ENCODE assay signal across 8 cellular contexts in the genomic region with DNA sequence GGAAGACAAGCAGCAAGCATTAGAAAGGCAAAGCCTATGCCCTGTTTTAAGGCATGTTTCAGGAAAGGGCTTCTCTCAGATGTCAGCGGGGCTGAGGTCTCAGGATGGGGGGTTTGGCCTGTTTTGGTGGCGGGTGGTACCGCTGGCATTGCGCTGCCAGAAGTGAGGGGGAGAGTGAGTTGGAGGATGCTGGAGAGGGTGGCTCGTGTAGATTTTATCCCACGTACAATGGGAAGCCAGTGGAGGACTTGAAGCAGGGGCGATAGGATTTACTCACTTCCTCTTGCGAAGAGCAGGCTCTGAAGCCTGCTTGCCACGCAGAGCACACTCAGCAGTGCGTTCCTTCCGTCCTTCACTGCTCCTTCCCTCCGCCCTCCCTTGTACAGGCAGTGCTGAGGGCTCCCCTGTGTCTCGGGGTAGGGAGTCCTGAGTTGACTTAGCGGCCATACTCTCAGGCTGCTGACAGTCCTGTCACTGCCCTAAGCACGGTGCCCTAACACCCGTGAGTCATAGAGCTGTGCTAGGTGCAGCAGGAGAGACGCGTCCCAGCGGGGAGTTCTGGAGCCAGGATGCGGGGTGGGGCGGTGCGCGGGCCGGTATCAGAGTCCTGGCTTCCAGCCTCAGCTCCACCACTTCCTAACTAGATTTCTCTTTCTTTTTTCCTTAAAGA.
DNase-seq lines count a peak whose midpoint lies in the region; ATAC-seq, FAIRE-seq and TF ChIP-seq lines count a peak whose summit lies in the region.

No MANE protein-coding gene starts in this region.

- DNase-seq in GM12891 (ENCODE audit: insufficient read length, low spot score) (peak; percentile 57), fibroblast of peridontal ligament (ENCODE audit: extremely low read depth) (peak; percentile 22), kidney glomerular epithelial cell (lab: John Stamatoyannopoulos, UW) (no peak), D721Med (ENCODE audit: insufficient read length, low spot score) (no peak), NCI-H2029 (lab: John Stamatoyannopoulos, UW) (no peak)
- peak; percentile 60 for DNase-seq in activated CD8-positive, alpha-beta T cell treated with anti-CD3 and anti-CD28 coated beads, Interleukin-2, amount 10 ng/mL, durations not matched to agents 7 days and 5 days

- H3K4me1 Mint-ChIP-seq in activated CD8-positive, alpha-beta T cell treated with anti-CD3 and anti-CD28 coated beads, Interleukin-2, amount 10 ng/mL, durations not matched to agents 7 days and 5 days (ENCODE audit: low read depth): peaks cover 29% of the 10 kb centered on the region
- peaks cover 43% of the 10 kb centered on the region for H3K4me1 Mint-ChIP-seq in nephron

- H3K9me3 Mint-ChIP-seq in activated CD8-positive, alpha-beta T cell treated with anti-CD3 and anti-CD28 coated beads, Interleukin-2, amount 10 ng/mL, durations not matched to agents 7 days and 5 days (ENCODE audit: insufficient read depth): no peaks in the 10 kb centered on the region
- H3K9me3 Mint-ChIP-seq in nephron: no peaks in the 10 kb centered on the region

- peak overlapping the region; percentile 87 for H3K27ac Mint-ChIP-seq in activated CD8-positive, alpha-beta T cell treated with anti-CD3 and anti-CD28 coated beads, Interleukin-2, amount 10 ng/mL, durations not matched to agents 7 days and 5 days
- peak overlapping the region; percentile 41 to 70 (median 55) for H3K27ac Mint-ChIP-seq in nephron

- TF ChIP-seq CTCF in nephron (IDR thresholded peaks at IDR 0.05; ENCODE audit: unreplicated experiment in 3 of 3) (no peak), D721Med (IDR thresholded peaks at IDR 0.05; ENCODE audit: insufficient read depth, missing control alignments) (no peak)

- POLR2A ChIA-PET in activated CD8-positive, alpha-beta T cell treated with anti-CD3 and anti-CD28 coated beads, Interleukin-2, amount 10 ng/mL, durations not matched to agents 7 days and 5 days (lab: Charles Lee): no interaction called here

- CTCF ChIA-PET in activated CD8-positive, alpha-beta T cell treated with anti-CD3 and anti-CD28 coated beads, Interleukin-2, amount 10 ng/mL, durations not matched to agents 7 days and 5 days (lab: Charles Lee): interaction anchor here (0.7 to 1.6 kb wide), 2 partner anchors 8 to 10 kb away, joined by 3 to 5 read pairs; no protein-coding TSS in a partner anchor

- no peak for TF ChIP-seq POLR2A in GM12891 (IDR thresholded peaks at IDR 0.05; ENCODE audit: low read depth, low read length)

- FAIRE-seq in GM12891 (lab: Jason Lieb, UNC): peak; percentile 93
- no peak for FAIRE-seq in D721Med (lab: Jason Lieb, UNC)

- H3K27me3 Mint-ChIP-seq in activated CD8-positive, alpha-beta T cell treated with anti-CD3 and anti-CD28 coated beads, Interleukin-2, amount 10 ng/mL, durations not matched to agents 7 days and 5 days (ENCODE audit: low read depth): no peaks in the 10 kb centered on the region
- H3K27me3 Mint-ChIP-seq in nephron (ENCODE audit: low read depth): peaks cover 16% of the 10 kb centered on the region

- H3K4me3 Mint-ChIP-seq in activated CD8-positive, alpha-beta T cell treated with anti-CD3 and anti-CD28 coated beads, Interleukin-2, amount 10 ng/mL, durations not matched to agents 7 days and 5 days: peak overlapping the region; percentile 57
- peak overlapping the region; percentile 66 to 73 (median 69) for H3K4me3 Mint-ChIP-seq in nephron

- no peaks in the 10 kb centered on the region for H3K36me3 Mint-ChIP-seq in activated CD8-positive, alpha-beta T cell treated with anti-CD3 and anti-CD28 coated beads, Interleukin-2, amount 10 ng/mL, durations not matched to agents 7 days and 5 days (ENCODE audit: low read depth)
- H3K36me3 Mint-ChIP-seq in nephron (ENCODE audit: low read depth): no peaks in the 10 kb centered on the region

- peak; percentile 69 for ATAC-seq in HG03139 (IDR thresholded peaks at IDR 0.05; ENCODE audit: unreplicated experiment)
- ATAC-seq in activated CD8-positive, alpha-beta T cell treated with anti-CD3 and anti-CD28 coated beads, Interleukin-2, amount 10 ng/mL, durations not matched to agents 7 days and 5 days: peak; percentile 85

TF ChIP-seq in GM12891, 5 proteins besides CTCF, POLR2A, EP300 and RAD21:
- TF ChIP-seq SPI1 (IDR thresholded peaks at IDR 0.05; ENCODE audit: low read depth, low read length) (peak; percentile 96), POLR2AphosphoS5 (IDR thresholded peaks at IDR 0.05; ENCODE audit: low read depth, low read length) (0 out of 2 replicates have a peak, but pooled peaks have one; percentile 42), POU2F2 (IDR thresholded peaks at IDR 0.05; ENCODE audit: low read depth, low read length) (no peak), PAX5 (IDR thresholded peaks at IDR 0.05; ENCODE audit: insufficient read depth, low read length, severe bottlenecking) (no peak), TAF1 (IDR thresholded peaks at IDR 0.05; ENCODE audit: low read depth, low read length) (0 out of 2 replicates have a peak, but pooled peaks have one; percentile 35)

Comparison
In these comparisons a context has a peak if more than half of its experiments do, and no peak if none do; other contexts are left out.
1. DNase-seq: peak in GM12891 (single experiment), activated CD8-positive, alpha-beta T cell treated with anti-CD3 and anti-CD28 coated beads, Interleukin-2, amount 10 ng/mL, durations not matched to agents 7 days and 5 days (single experiment) and fibroblast of peridontal ligament (single experiment); none in kidney glomerular epithelial cell (single experiment), D721Med (single experiment) and NCI-H2029 (single experiment).